ENCODE assay signal across 8 cellular contexts in the genomic region with DNA sequence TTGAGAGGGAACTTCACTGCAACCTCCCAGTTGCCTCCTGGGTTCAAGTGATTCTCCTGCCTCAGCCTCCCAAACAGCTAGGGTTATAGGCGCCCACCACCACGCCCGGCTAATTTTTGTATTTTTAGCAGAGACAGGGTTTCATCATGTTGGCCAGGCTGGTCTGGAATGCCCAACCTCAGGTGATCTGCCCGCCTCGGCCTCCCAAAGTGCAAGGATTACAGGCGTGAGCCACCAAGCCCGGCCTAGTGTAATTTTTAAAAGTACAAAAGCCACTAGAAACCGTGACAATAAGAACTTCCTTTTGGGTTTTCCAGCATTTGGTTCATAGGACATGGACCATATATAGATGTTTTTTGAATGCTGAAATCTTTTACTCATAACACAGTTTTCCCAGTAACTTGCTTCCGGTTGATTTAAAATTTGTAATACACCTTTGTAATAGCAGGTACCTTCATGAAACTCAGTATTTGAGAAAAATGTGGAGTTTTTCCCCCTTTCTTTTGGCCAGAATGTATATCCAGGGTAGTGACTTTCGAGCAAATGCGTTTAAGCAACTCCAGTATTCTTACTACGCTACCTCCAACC. TPM values are rescaled to one million over a fixed set of nuclear protein-coding genes. Genes with fewer than 3 reads are reported as not detected.
DNase-seq lines count a peak whose midpoint lies in the region; ATAC-seq and TF ChIP-seq lines count a peak whose summit lies in the region.

No MANE protein-coding gene starts in this region.

- peak overlapping the region; percentile 89 for H2BK20ac ChIP-seq in IMR-90 (ENCODE audit: low read depth, low read length)

- H3K27ac ChIP-seq in AG04450 (ENCODE audit: low read depth, low read length): peak overlapping the region; percentile 80
- peak overlapping the region; percentile 96 for H3K27ac ChIP-seq in IMR-90 (ENCODE audit: insufficient read depth, low read length)
- H3K27ac ChIP-seq in muscle layer of colon (ENCODE audit: low read depth, low read length): peak overlapping the region; percentile 88

- H2BK15ac ChIP-seq in IMR-90 (ENCODE audit: low read depth, low read length): peak overlapping the region; percentile 94

- DNase-seq in AG04450 (ENCODE audit: low read depth, low spot score) (no peak), IMR-90 (no peak), HuH-7 (ENCODE audit: low spot score) (no peak), inferior parietal cortex (ENCODE audit: extremely low spot score) (no peak)
- no peak for DNase-seq in central memory CD8-positive, alpha-beta T cell (ENCODE audit: low spot score in 2 of 2)

- BruUV-seq in IMR-90 (replicated peaks; lab: Mats Ljungman, UMichigan): TSS peak; percentile 90

- peak overlapping the region; percentile 93 for H3K14ac ChIP-seq in IMR-90 (replicated peaks; ENCODE audit: low read depth, low read length)

- peak overlapping the region; percentile 84 for H2BK120ac ChIP-seq in IMR-90 (ENCODE audit: low read depth, low read length)

- H2AFZ ChIP-seq in IMR-90 (replicated peaks; ENCODE audit: low read length, poor library complexity): peak overlapping the region; percentile 94

- H3K9me3 Mint-ChIP-seq in central memory CD8-positive, alpha-beta T cell: no peaks in the 10 kb centered on the region

- H3K4me1 Mint-ChIP-seq in central memory CD8-positive, alpha-beta T cell: peaks cover 37% of the 10 kb centered on the region

- WGBS in IMR-90 (ENCODE audit: extremely low coverage in 2 of 2, insufficient read length in 1 of 2), 2 experiments: 84% methylated on average over 5 of the region's 12 CpGs; no CpG with 5 or more reads in 1 of the 2 experiments

- no peaks in the 10 kb centered on the region; the same call in 1 of the 2 replicates for H3K9me3 ChIP-seq in AG04450 (ENCODE audit: control insufficient read depth, insufficient read depth, low read length)
- no peaks in the 10 kb centered on the region for H3K9me3 ChIP-seq in IMR-90 (ENCODE audit: control insufficient read depth, insufficient read depth, low read length)
- no peaks in the 10 kb centered on the region for H3K9me3 ChIP-seq in muscle layer of colon (ENCODE audit: low read length)

- no peaks in the 10 kb centered on the region for H3K9me1 ChIP-seq in IMR-90 (ENCODE audit: insufficient read depth, low read length)

- H3K27me3 Mint-ChIP-seq in central memory CD8-positive, alpha-beta T cell: no peaks in the 10 kb centered on the region

- H3K4me3 ChIP-seq in AG04450 (ENCODE audit: low read depth, low read length): peak overlapping the region; percentile 95
- peak overlapping the region; percentile 89 for H3K4me3 ChIP-seq in IMR-90 (ENCODE audit: insufficient read depth, low read depth, low read length)
- H3K4me3 ChIP-seq in muscle layer of colon (ENCODE audit: low read depth in 1 of 2, low read length in 2 of 2): peak overlapping the region; percentile 85 to 87

- CTCF ChIA-PET in AG04450 (lab: Charles Lee) (no interaction called here), IMR-90 (lab: Yijun Ruan, JAX) (interaction anchor here (0.6 to 1.1 kb wide), 2 partner anchors 13 to 154 kb away, joined by 3 to 4 read pairs; no protein-coding TSS in a partner anchor)

- H3K79me1 ChIP-seq in IMR-90 (ENCODE audit: low read depth in 1 of 2, low read length in 2 of 2): peaks cover 0 to 38% of the 10 kb centered on the region in 2 experiments; a peak in 3 of 4 replicates

- H3K27ac Mint-ChIP-seq in central memory CD8-positive, alpha-beta T cell (ENCODE audit: low read depth): peak overlapping the region; percentile 95

- POLR2A ChIA-PET in AG04450 (lab: Yijun Ruan, JAX) (interaction anchor here (0.6 to 0.7 kb wide), 3 partner anchors 19 to 921 kb away, joined by 3 to 4 read pairs (median 4); no protein-coding TSS in a partner anchor), IMR-90 (lab: Charles Lee; ENCODE audit: unreplicated experiment) (no interaction called here)

- peak overlapping the region; percentile 82 for H3K18ac ChIP-seq in IMR-90 (ENCODE audit: low read depth, low read length)

- peak overlapping the region; percentile 69; the same call in 1 of the 2 replicates for H2AK5ac ChIP-seq in IMR-90 (ENCODE audit: low read depth, low read length)

- peak overlapping the region; percentile 91 for H3K4me3 Mint-ChIP-seq in central memory CD8-positive, alpha-beta T cell

- H4K91ac ChIP-seq in IMR-90 (ENCODE audit: insufficient read depth, low read depth, low read length): peak overlapping the region; percentile 91

- intact Hi-C loops in IMR-90 (cut with micrococcal nuclease): loop anchor here (2.0 kb wide), 1 partner anchor 153 kb away; a partner anchor contains a TSS

- peak overlapping the region; percentile 98 for H2AK9ac ChIP-seq in IMR-90 (replicated peaks; ENCODE audit: low read depth, low read length, poor library complexity)

- H3K4me1 ChIP-seq in IMR-90 (ENCODE audit: control insufficient read depth, insufficient read depth, low read length) (peaks cover 6% of the 10 kb centered on the region), muscle layer of colon (ENCODE audit: insufficient read depth, low read length) (peaks cover 42% of the 10 kb centered on the region)

- H3K4ac ChIP-seq in IMR-90 (ENCODE audit: low read depth, low read length): peak overlapping the region; percentile 95

- TF ChIP-seq CTCF in AG04450 (IDR thresholded peaks at IDR 0.05; ENCODE audit: low read depth, low read length) (no peak), IMR-90 (conservative IDR thresholded peaks at IDR 0.05; ENCODE audit: low read depth, low read length) (no peak)

- in situ Hi-C loops in IMR-90 (cut with MboI; ENCODE audit: low sequenced_read_pairs): no loop called here

- ATAC-seq in IMR-90 (ENCODE audit: low read depth) (no peak), HG03025 (IDR thresholded peaks at IDR 0.05; ENCODE audit: low FRiP score, unreplicated experiment) (no peak), GM19463 (IDR thresholded peaks at IDR 0.05; ENCODE audit: unreplicated experiment) (no peak)
- no peak for ATAC-seq in central memory CD8-positive, alpha-beta T cell (replicated peaks; ENCODE audit: extremely low read depth, poor library complexity, severe bottlenecking)

- peaks cover 17% of the 10 kb centered on the region for H3K36me3 Mint-ChIP-seq in central memory CD8-positive, alpha-beta T cell (ENCODE audit: insufficient read depth)

- H3K36me3 ChIP-seq in IMR-90 (ENCODE audit: control insufficient read depth, insufficient read depth, low read length) (no peaks in the 10 kb centered on the region), muscle layer of colon (ENCODE audit: insufficient read depth, low read length) (no peaks in the 10 kb centered on the region)

- H3K27me3 ChIP-seq in AG04450 (ENCODE audit: control insufficient read depth, insufficient read depth, low read length) (no peaks in the 10 kb centered on the region), IMR-90 (ENCODE audit: control insufficient read depth, insufficient read depth, low read length) (no peaks in the 10 kb centered on the region), muscle layer of colon (ENCODE audit: control insufficient read depth in 1 of 2, insufficient read depth in 2 of 2, low read length in 2 of 2) (no peaks in the 10 kb centered on the region)

- H3K56ac ChIP-seq in IMR-90 (ENCODE audit: extremely low read depth, insufficient read depth, low read length): peak overlapping the region; percentile 79; the same call in 1 of the 2 replicates

- TF ChIP-seq POLR2A in IMR-90 (IDR thresholded peaks at IDR 0.05; ENCODE audit: low read depth, low read length): peak; percentile 1; the same call in 1 of the 2 replicates

- peaks cover 10% of the 10 kb centered on the region; the same call in 1 of the 2 replicates for H4K20me1 ChIP-seq in IMR-90 (ENCODE audit: insufficient read depth, low read length)

- H2BK5ac ChIP-seq in IMR-90 (ENCODE audit: low read depth, low read length, poor library complexity, severe bottlenecking): peak overlapping the region; percentile 97

- peak overlapping the region; percentile 93 for H3K9ac ChIP-seq in IMR-90 (ENCODE audit: low read depth, low read length)
- H3K9ac ChIP-seq in muscle layer of colon (ENCODE audit: low read length): peak overlapping the region; percentile 37

- no peak for TF ChIP-seq RAD21 in IMR-90 (IDR thresholded peaks at IDR 0.05; ENCODE audit: low read length)

- peak overlapping the region; percentile 93 for H3K23ac ChIP-seq in IMR-90 (ENCODE audit: low read depth, low read length)

- H4K8ac ChIP-seq in IMR-90 (ENCODE audit: low read depth in 2 of 2, low read length in 2 of 2): peak overlapping the region; percentile 78 to 100

- H4K5ac ChIP-seq in IMR-90 (ENCODE audit: low read depth, low read length): peak overlapping the region; percentile 98

- dilution Hi-C loops in IMR-90 (cut with HindIII; ENCODE audit: low sequenced_read_pairs, unreplicated experiment): no loop called here

- peak overlapping the region; percentile 95 for H3K4me2 ChIP-seq in IMR-90 (ENCODE audit: low read depth, low read length)

TF ChIP-seq in IMR-90, 13 proteins besides CTCF, POLR2A, EP300 and RAD21 (continues in another document):
- TF ChIP-seq RCOR1 (IDR thresholded peaks at IDR 0.05; ENCODE audit: insufficient replicate concordance, low read length) (no peak), CEBPB (IDR thresholded peaks at IDR 0.05; ENCODE audit: low read depth, low read length) (no peak)

RNA-seq across cellular contexts. Expression of a gene that starts 0.5 kb away (rescaled TPM):
- polyA plus RNA-seq in AG04450 (2011; rRNA removed) (not detected in 2 replicates), IMR-90 (2012; rRNA removed) (not detected in 2 replicates)
- not detected in 2 replicates for polyA minus RNA-seq in AG04450 (2011; rRNA and poly(A)+ RNA removed)
- total RNA-seq in IMR-90 (2012; rRNA removed): not detected in 2 replicates
- polyA plus RNA-seq in IMR-90 (2012; cell fraction: cytosol; rRNA removed): not detected in 2 replicates
- polyA plus RNA-seq in IMR-90 (2012; cell fraction: nucleus; rRNA removed; ENCODE audit: low replicate concordance): 0.04 TPM in 1 of 2 replicates, not detected in the other

RNA-seq across cellular contexts. Expression of a gene that starts 0.6 kb away (rescaled TPM):
- polyA plus RNA-seq in AG04450 (2011; rRNA removed) (77.1 and 93.3 TPM in 2 replicates), IMR-90 (2012; rRNA removed) (48.5 and 55.4 TPM in 2 replicates)
- polyA minus RNA-seq in AG04450 (2011; rRNA and poly(A)+ RNA removed): 68.0 and 87.3 TPM in 2 replicates
- 150 TPM in 2 replicates for total RNA-seq in IMR-90 (2012; rRNA removed)
- 19.9 and 24.2 TPM in 2 replicates for polyA plus RNA-seq in IMR-90 (2012; cell fraction: cytosol; rRNA removed)
- 7.4 and 32.8 TPM in 2 replicates for polyA plus RNA-seq in IMR-90 (2012; cell fraction: nucleus; rRNA removed; ENCODE audit: low replicate concordance)

RNA-seq across cellular contexts. Expression of a gene that starts 54.7 kb away (rescaled TPM):
- polyA plus RNA-seq in AG04450 (2011; rRNA removed) (0.41 and 0.81 TPM in 2 replicates), IMR-90 (2012; rRNA removed) (0.17 and 0.19 TPM in 2 replicates)
- polyA minus RNA-seq in AG04450 (2011; rRNA and poly(A)+ RNA removed): 0.56 and 0.78 TPM in 2 replicates
- total RNA-seq in IMR-90 (2012; rRNA removed): under 0.01 and 0.18 TPM in 2 replicates
- 0.14 and 0.22 TPM in 2 replicates for polyA plus RNA-seq in IMR-90 (2012; cell fraction: cytosol; rRNA removed)
- 0.16 and 0.19 TPM in 2 replicates for polyA plus RNA-seq in IMR-90 (2012; cell fraction: nucleus; rRNA removed; ENCODE audit: low replicate concordance)
